ENCODE assay signal across 2 cellular contexts in the genomic region with DNA sequence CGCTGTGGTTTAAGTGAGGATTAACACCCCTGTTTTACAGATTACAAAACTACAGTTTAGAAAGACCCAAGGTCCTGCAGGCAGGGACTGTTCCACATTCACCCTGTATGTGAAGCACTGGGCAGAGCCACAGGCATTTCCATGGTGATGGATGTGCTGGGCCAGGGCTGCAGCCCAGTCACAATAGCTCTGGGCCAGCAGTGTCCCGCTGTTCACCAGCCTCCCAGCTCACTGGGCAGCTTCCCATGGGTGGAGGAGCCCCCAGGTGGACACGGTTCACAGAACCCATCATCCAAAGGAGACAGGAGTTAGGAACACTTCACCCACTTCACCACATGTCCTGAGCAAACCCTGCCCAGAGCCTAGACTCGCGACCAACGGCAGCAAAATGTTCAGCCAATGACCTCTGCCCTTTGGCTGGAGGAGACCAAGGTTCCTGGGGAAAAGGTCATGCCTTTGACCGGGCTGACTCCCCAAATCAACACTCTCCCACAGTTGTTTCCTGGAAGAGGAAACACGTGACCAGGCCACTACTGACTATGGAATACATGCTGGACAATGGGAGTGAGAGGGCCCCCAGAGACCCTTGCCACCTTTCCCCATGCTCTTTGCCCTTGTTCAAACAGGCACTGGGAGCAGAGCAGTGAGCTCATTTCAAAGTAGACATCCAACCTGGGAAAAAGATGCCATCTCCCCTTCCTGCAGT.
A peak's percentile ranks its signal among the peaks of the same experiment; 100 is the strongest.
TF ChIP-seq lines count a peak whose summit lies in the region.

No MANE protein-coding gene starts in this region.

TF ChIP-seq in A549, 52 proteins besides CTCF, POLR2A, EP300 and RAD21:
- TF ChIP-seq NR3C1 (IDR thresholded peaks at IDR 0.05) (no peak), RARB (CRISPR knock-in tag; IDR thresholded peaks at IDR 0.05) (no peak), FOSB (CRISPR knock-in tag; IDR thresholded peaks at IDR 0.05) (no peak), SMC3 (IDR thresholded peaks at IDR 0.05) (no peak), MAZ (IDR thresholded peaks at IDR 0.05; ENCODE audit: borderline replicate concordance, low read depth, low read length) (no peak), ZNF302 (CRISPR knock-in tag; IDR thresholded peaks at IDR 0.05) (no peak), FOSL2 (IDR thresholded peaks at IDR 0.05) (no peak), FOSL2 (CRISPR knock-in tag; IDR thresholded peaks at IDR 0.05) (no peak), CHD2 (IDR thresholded peaks at IDR 0.05; ENCODE audit: low read length, partially characterized antibody) (no peak), HOXB5 (CRISPR knock-in tag; IDR thresholded peaks at IDR 0.05) (no peak), KDM1A (IDR thresholded peaks at IDR 0.05; ENCODE audit: low read depth) (no peak), TP53 (CRISPR knock-in tag; IDR thresholded peaks at IDR 0.05) (no peak), RFX5 (IDR thresholded peaks at IDR 0.05) (no peak), RNF2 (IDR thresholded peaks at IDR 0.05; ENCODE audit: borderline replicate concordance, low read depth) (no peak), EHMT2 (IDR thresholded peaks at IDR 0.05; ENCODE audit: low read depth) (no peak)
- TF ChIP-seq, protein P1, sequence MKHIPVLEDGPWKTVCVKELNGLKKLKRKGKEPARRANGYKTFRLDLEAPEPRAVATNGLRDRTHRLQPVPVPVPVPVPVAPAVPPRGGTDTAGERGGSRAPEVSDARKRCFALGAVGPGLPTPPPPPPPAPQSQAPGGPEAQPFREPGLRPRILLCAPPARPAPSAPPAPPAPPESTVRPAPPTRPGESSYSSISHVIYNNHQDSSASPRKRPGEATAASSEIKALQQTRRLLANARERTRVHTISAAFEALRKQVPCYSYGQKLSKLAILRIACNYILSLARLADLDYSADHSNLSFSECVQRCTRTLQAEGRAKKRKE (CRISPR knock-in tag; IDR thresholded peaks at IDR 0.05; ENCODE audit: low read depth): no peak
TF ChIP-seq in A549: peak in this region for 0.

TF ChIP-seq in SK-N-SH, 30 proteins besides CTCF, POLR2A, EP300 and RAD21:
- TF ChIP-seq SMC3 (IDR thresholded peaks at IDR 0.05; ENCODE audit: low read depth, low read length): peak; percentile 24; the same call in 1 of the 2 replicates
- TF ChIP-seq GABPA (IDR thresholded peaks at IDR 0.05; ENCODE audit: low read depth): no peak
